In the genomic region with DNA sequence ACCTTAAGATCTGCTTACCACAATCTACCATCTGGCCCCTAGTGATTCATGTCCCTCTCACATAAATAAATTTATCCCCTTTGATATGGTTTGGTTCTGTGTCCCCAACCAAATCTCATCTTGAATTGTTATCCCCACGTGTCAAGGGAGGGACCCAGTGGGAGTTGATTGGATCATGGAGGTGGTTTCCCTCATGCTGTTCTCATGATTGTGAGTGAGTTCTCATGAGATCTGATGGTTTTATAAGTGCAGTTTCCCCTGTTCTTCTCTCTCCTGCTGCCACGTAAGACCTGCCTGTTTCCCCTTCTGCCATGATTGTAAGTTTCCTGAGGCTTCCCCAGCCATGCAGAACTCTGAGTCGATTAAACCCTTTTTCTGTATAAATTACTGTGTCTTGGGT, we compare ENCODE assay signal across 20 cellular contexts. TPM values are rescaled to one million over a fixed set of nuclear protein-coding genes. Genes with fewer than 3 reads are reported as not detected.
DNase-seq lines count a peak whose midpoint lies in the region; ATAC-seq and TF ChIP-seq lines count a peak whose summit lies in the region.
"Had no signal": no experiment of that assay in that cellular context is flagged by ENCODE, and none has a peak within 500 bp of the region (broad histone marks: within the 10 kb centered on the region; RNA-seq: fewer than 3 reads in every experiment).

No MANE protein-coding gene starts in this region.

- TF ChIP-seq CTCF in CD14-positive monocyte (IDR thresholded peaks at IDR 0.05): no peak

- DNase-seq in activated T-cell treated with anti-CD3 and anti-CD28 coated beads, Interleukin-2, amount 50 U/mL, for 72 hours: no peak
- DNase-seq in activated T-cell treated with anti-CD3 and anti-CD28 coated beads for 4 hours: no peak
- DNase-seq in RPMI7951 (ENCODE audit: low read depth): peak; percentile 46
- no peak for DNase-seq in activated naive CD8-positive, alpha-beta T cell treated with anti-CD3 and anti-CD28 coated beads, Interleukin-2, amount 10 ng/mL, durations not matched to agents 7 days and 5 days
- no peak for DNase-seq in CD14-positive monocyte (ENCODE audit: low spot score)
- no peak for DNase-seq in activated effector memory CD4-positive, alpha-beta T cell treated with Interleukin-2 at 50 U/mL for 16 hours
- DNase-seq in COLO829 (ENCODE audit: low spot score): no peak
- DNase-seq: activated CD4-positive, CD25-positive, alpha-beta regulatory T cell; aorta; Caco-2; endodermal cell; kidney; MM.1S; NCI-H187; NCI-H446 treated with DMSO at 0.1 percent for 48 hours had no signal

- ATAC-seq in activated T-cell treated with anti-CD3 and anti-CD28 coated beads, Interleukin-2, amount 50 U/mL, for 72 hours (replicated peaks in 1 of 2): peak in 1 of 2 donors; percentile 5
- ATAC-seq in activated naive CD8-positive, alpha-beta T cell treated with anti-CD3 and anti-CD28 coated beads, Interleukin-2, amount 10 ng/mL, durations not matched to agents 7 days and 5 days (ENCODE audit: low read depth): no peak
- no peak for ATAC-seq in stimulated activated memory B cell treated with anti-CD40 and anti-IgM and Interleukin-4, amounts not matched to agents 10 μg/mL and 1 μg/mL and 100 μg/mL, for 72 hours
- ATAC-seq: HepG2 had no signal

- H3K27ac Mint-ChIP-seq in activated T-cell treated with anti-CD3 and anti-CD28 coated beads, Interleukin-2, amount 50 U/mL, for 72 hours: peak overlapping the region; percentile 98
- H3K27ac Mint-ChIP-seq in activated naive CD8-positive, alpha-beta T cell treated with anti-CD3 and anti-CD28 coated beads, Interleukin-2, amount 10 ng/mL, durations not matched to agents 7 days and 5 days: peak overlapping the region; percentile 68
- peak overlapping the region; percentile 82 for H3K27ac Mint-ChIP-seq in stimulated activated memory B cell treated with anti-CD40 and anti-IgM and Interleukin-4, amounts not matched to agents 10 μg/mL and 1 μg/mL and 100 μg/mL, for 72 hours
- peak overlapping the region in 1 of 7 donors; percentile 59 for H3K27ac Mint-ChIP-seq in CD14-positive monocyte
- H3K27ac Mint-ChIP-seq: endodermal cell had no signal

- POLR2A ChIA-PET in activated naive CD8-positive, alpha-beta T cell treated with anti-CD3 and anti-CD28 coated beads, Interleukin-2, amount 10 ng/mL, durations not matched to agents 7 days and 5 days (lab: Charles Lee): no interaction called here

- peaks cover 0 to 1% of the 10 kb centered on the region in 2 donors for H3K9me3 Mint-ChIP-seq in activated T-cell treated with anti-CD3 and anti-CD28 coated beads, Interleukin-2, amount 50 U/mL, for 72 hours
- peaks cover 2% of the 10 kb centered on the region for H3K9me3 Mint-ChIP-seq in activated naive CD8-positive, alpha-beta T cell treated with anti-CD3 and anti-CD28 coated beads, Interleukin-2, amount 10 ng/mL, durations not matched to agents 7 days and 5 days
- no peaks in the 10 kb centered on the region for H3K9me3 Mint-ChIP-seq in stimulated activated memory B cell treated with anti-CD40 and anti-IgM and Interleukin-4, amounts not matched to agents 10 μg/mL and 1 μg/mL and 100 μg/mL, for 72 hours
- peaks cover 0 to 5% (median 2%) of the 10 kb centered on the region in 7 donors for H3K9me3 Mint-ChIP-seq in CD14-positive monocyte

- intact Hi-C loops in CD14-positive monocyte (cut with micrococcal nuclease): no loop called here

- H3K36me3 Mint-ChIP-seq in activated T-cell treated with anti-CD3 and anti-CD28 coated beads, Interleukin-2, amount 50 U/mL, for 72 hours (ENCODE audit: insufficient read depth in 2 of 2): peaks cover 11 to 27% of the 10 kb centered on the region in 2 donors
- H3K36me3 Mint-ChIP-seq in activated naive CD8-positive, alpha-beta T cell treated with anti-CD3 and anti-CD28 coated beads, Interleukin-2, amount 10 ng/mL, durations not matched to agents 7 days and 5 days: peaks cover 51% of the 10 kb centered on the region
- peaks cover 47% of the 10 kb centered on the region for H3K36me3 Mint-ChIP-seq in stimulated activated memory B cell treated with anti-CD40 and anti-IgM and Interleukin-4, amounts not matched to agents 10 μg/mL and 1 μg/mL and 100 μg/mL, for 72 hours
- H3K36me3 Mint-ChIP-seq in CD14-positive monocyte: peaks cover 19 to 25% of the 10 kb centered on the region in 2 donors

- H3K4me3 Mint-ChIP-seq in activated T-cell treated with anti-CD3 and anti-CD28 coated beads, Interleukin-2, amount 50 U/mL, for 72 hours: peak overlapping the region; percentile 49 to 69
- H3K4me3 Mint-ChIP-seq in activated naive CD8-positive, alpha-beta T cell treated with anti-CD3 and anti-CD28 coated beads, Interleukin-2, amount 10 ng/mL, durations not matched to agents 7 days and 5 days: peak overlapping the region; percentile 11
- H3K4me3 Mint-ChIP-seq in stimulated activated memory B cell treated with anti-CD40 and anti-IgM and Interleukin-4, amounts not matched to agents 10 μg/mL and 1 μg/mL and 100 μg/mL, for 72 hours: no peak overlapping the region
- no peak overlapping the region for H3K4me3 Mint-ChIP-seq in CD14-positive monocyte
- H3K4me3 Mint-ChIP-seq: endodermal cell had no signal

- H3K4me1 Mint-ChIP-seq in activated T-cell treated with anti-CD3 and anti-CD28 coated beads, Interleukin-2, amount 50 U/mL, for 72 hours (ENCODE audit: low read depth): peaks cover 82% of the 10 kb centered on the region
- H3K4me1 Mint-ChIP-seq in activated naive CD8-positive, alpha-beta T cell treated with anti-CD3 and anti-CD28 coated beads, Interleukin-2, amount 10 ng/mL, durations not matched to agents 7 days and 5 days: peaks cover 61% of the 10 kb centered on the region
- H3K4me1 Mint-ChIP-seq in stimulated activated memory B cell treated with anti-CD40 and anti-IgM and Interleukin-4, amounts not matched to agents 10 μg/mL and 1 μg/mL and 100 μg/mL, for 72 hours: peaks cover 49% of the 10 kb centered on the region
- peaks cover 48% of the 10 kb centered on the region for H3K4me1 Mint-ChIP-seq in CD14-positive monocyte
- H3K4me1 Mint-ChIP-seq: endodermal cell had no signal

- H3K27me3 Mint-ChIP-seq in activated T-cell treated with anti-CD3 and anti-CD28 coated beads, Interleukin-2, amount 50 U/mL, for 72 hours (ENCODE audit: low read depth): no peaks in the 10 kb centered on the region
- H3K27me3 Mint-ChIP-seq in activated naive CD8-positive, alpha-beta T cell treated with anti-CD3 and anti-CD28 coated beads, Interleukin-2, amount 10 ng/mL, durations not matched to agents 7 days and 5 days: no peaks in the 10 kb centered on the region
- no peaks in the 10 kb centered on the region for H3K27me3 Mint-ChIP-seq in stimulated activated memory B cell treated with anti-CD40 and anti-IgM and Interleukin-4, amounts not matched to agents 10 μg/mL and 1 μg/mL and 100 μg/mL, for 72 hours
- H3K27me3 Mint-ChIP-seq in CD14-positive monocyte (ENCODE audit: low read depth in 3 of 3): no peaks in the 10 kb centered on the region

RNA-seq across cellular contexts. Expression of gene OR2AG2, which starts 37.2 kb away (rescaled TPM):
- under 1 TPM in 1 of 2 donors, not detected in 1; 0.19 TPM for total RNA-seq in activated T-cell treated with anti-CD3 and anti-CD28 coated beads, Interleukin-2, amount 50 U/mL, for 72 hours
- total RNA-seq in RPMI7951 (2014; rRNA removed; shearing (Covaris generic)): 0.39 and 0.84 TPM in 2 replicates
- total RNA-seq in activated naive CD8-positive, alpha-beta T cell treated with anti-CD3 and anti-CD28 coated beads, Interleukin-2, amount 10 ng/mL, durations not matched to agents 7 days and 5 days: not detected
- polyA plus RNA-seq in CD14-positive monocyte: not detected
- total RNA-seq: Caco-2, HepG2 had no signal
- polyA plus RNA-seq: aorta, HepG2 had no signal

RNA-seq across cellular contexts. Expression of gene OR2AG1, which starts 48.2 kb away (rescaled TPM):
- total RNA-seq in activated T-cell treated with anti-CD3 and anti-CD28 coated beads, Interleukin-2, amount 50 U/mL, for 72 hours: not detected
- total RNA-seq in RPMI7951 (2014; rRNA removed; shearing (Covaris generic)): not detected in 2 replicates
- total RNA-seq in activated naive CD8-positive, alpha-beta T cell treated with anti-CD3 and anti-CD28 coated beads, Interleukin-2, amount 10 ng/mL, durations not matched to agents 7 days and 5 days: not detected
- polyA plus RNA-seq in CD14-positive monocyte: not detected
- total RNA-seq: aorta, Caco-2, cerebellum, endodermal cell, HepG2, kidney, subcutaneous adipose tissue had no signal
- polyA plus RNA-seq: AG04450, aorta, HepG2 had no signal

RNA-seq across cellular contexts. Expression of gene MRPL17, which starts 51.5 kb away (rescaled TPM):
- 10 to 100 TPM; 38.2 to 39.8 TPM for total RNA-seq in activated T-cell treated with anti-CD3 and anti-CD28 coated beads, Interleukin-2, amount 50 U/mL, for 72 hours
- 98.0 and 98.4 TPM in 2 replicates for total RNA-seq in RPMI7951 (2014; rRNA removed; shearing (Covaris generic))
- 10 to 100 TPM; 50.9 to 51.4 TPM for total RNA-seq in activated naive CD8-positive, alpha-beta T cell treated with anti-CD3 and anti-CD28 coated beads, Interleukin-2, amount 10 ng/mL, durations not matched to agents 7 days and 5 days
- polyA plus RNA-seq in CD14-positive monocyte: 10 to 100 TPM; 12.8 to 14.0 TPM

Comparison
In these comparisons a context has a peak if more than half of its experiments do, and no peak if none do; other contexts are left out.
1. H3K4me3 Mint-ChIP-seq: peak in activated T-cell treated with anti-CD3 and anti-CD28 coated beads, Interleukin-2, amount 50 U/mL, for 72 hours (2 of 2) and activated naive CD8-positive, alpha-beta T cell treated with anti-CD3 and anti-CD28 coated beads, Interleukin-2, amount 10 ng/mL, durations not matched to agents 7 days and 5 days (single experiment); none in stimulated activated memory B cell treated with anti-CD40 and anti-IgM and Interleukin-4, amounts not matched to agents 10 μg/mL and 1 μg/mL and 100 μg/mL, for 72 hours (single experiment) and CD14-positive monocyte (0 of 2).